ENCODE assay signal across 28 cellular contexts in genomic region chr6:161446934-161447333, GRCh38.
"Had no signal": no experiment of that assay in that cellular context is flagged by ENCODE, and none has a peak within 500 bp of the region (broad histone marks: within the 10 kb centered on the region; RNA-seq: fewer than 3 reads in every experiment).

No MANE protein-coding gene starts in this region.

- H3K36me3 ChIP-seq: colonic mucosa, WERI-Rb-1 had no signal

- H3K4me1 Mint-ChIP-seq: activated B cell treated with CpG ODN at 0.5 μM for 24 hours; activated naive CD4-positive, alpha-beta T cell treated with anti-CD3 and anti-CD28 coated beads, Interleukin-2, amount 50 U/mL, for 24 hours had no signal

- FAIRE-seq: astrocyte, endometrium, frontal cortex had no signal

- H3K4me3 Mint-ChIP-seq: activated B cell treated with CpG ODN at 0.5 μM for 24 hours; activated CD8-positive, alpha-beta T cell treated with anti-CD3 and anti-CD28 coated beads for 36 hours; activated naive CD4-positive, alpha-beta T cell treated with anti-CD3 and anti-CD28 coated beads for 36 hours; activated naive CD4-positive, alpha-beta T cell treated with anti-CD3 and anti-CD28 coated beads, Interleukin-2, amount 50 U/mL, for 24 hours; activated naive CD8-positive, alpha-beta T cell treated with anti-CD3 and anti-CD28 coated beads, Interleukin-2, amount 10 ng/mL, durations not matched to agents 7 days and 5 days; activated T-cell treated with anti-CD3 and anti-CD28 coated beads, Interleukin-2, amount 50 U/mL, for 4 hours; activated T-helper 1 cell treated with anti-CD3 and anti-CD28 coated beads, Interleukin-12 subunit alpha, Interleukin-12 subunit beta, Interleukin-2, Interleukin-4 antibody, amounts not matched to agents 30 ng/mL and 10 ng/mL and 1 ng/mL, durations not matched to agents 14 hours and 24 hours and 36 hours; T-helper 17 cell; T-helper 2 cell treated with Interferon-gamma antibody and Interleukin-4, amounts not matched to agents 5 μg/mL and 100 μg/mL, for 36 hours had no signal

- ATAC-seq: activated CD4-positive, CD25-positive, alpha-beta regulatory T cell treated with anti-CD3 and anti-CD28 coated beads, Interleukin-2, amount 50 U/mL, for 24 hours; activated CD8-positive, alpha-beta T cell treated with anti-CD3 and anti-CD28 coated beads for 36 hours; activated T-cell treated with anti-CD3 and anti-CD28 coated beads, Interleukin-2, amount 50 U/mL, for 4 hours; esophagus mucosa; T-helper 17 cell had no signal

- H3K9me3 Mint-ChIP-seq: activated B cell treated with CpG ODN at 0.5 μM for 24 hours; activated CD8-positive, alpha-beta T cell treated with anti-CD3 and anti-CD28 coated beads for 36 hours; activated naive CD4-positive, alpha-beta T cell treated with anti-CD3 and anti-CD28 coated beads for 36 hours; activated naive CD4-positive, alpha-beta T cell treated with anti-CD3 and anti-CD28 coated beads, Interleukin-2, amount 50 U/mL, for 24 hours; activated naive CD8-positive, alpha-beta T cell treated with anti-CD3 and anti-CD28 coated beads, Interleukin-2, amount 10 ng/mL, durations not matched to agents 7 days and 5 days; activated T-cell treated with anti-CD3 and anti-CD28 coated beads, Interleukin-2, amount 50 U/mL, for 4 hours; activated T-helper 1 cell treated with anti-CD3 and anti-CD28 coated beads, Interleukin-12 subunit alpha, Interleukin-12 subunit beta, Interleukin-2, Interleukin-4 antibody, amounts not matched to agents 30 ng/mL and 10 ng/mL and 1 ng/mL, durations not matched to agents 14 hours and 24 hours and 36 hours; activated T-helper 2 cell treated with anti-CD3 and anti-CD28 coated beads, Interferon-gamma antibody, Interleukin-2, Interleukin-4, amounts not matched to agents 10 μg/mL and 5 μg/mL and 100 μg/mL, durations not matched to agents 14 hours and 24 hours and 36 hours; T-helper 2 cell treated with Interferon-gamma antibody and Interleukin-4, amounts not matched to agents 5 μg/mL and 100 μg/mL, for 36 hours had no signal

- H3K27ac Mint-ChIP-seq: activated B cell treated with CpG ODN at 0.5 μM for 24 hours; activated CD8-positive, alpha-beta T cell treated with anti-CD3 and anti-CD28 coated beads for 36 hours; activated naive CD4-positive, alpha-beta T cell treated with anti-CD3 and anti-CD28 coated beads for 36 hours; activated naive CD4-positive, alpha-beta T cell treated with anti-CD3 and anti-CD28 coated beads, Interleukin-2, amount 50 U/mL, for 24 hours; activated naive CD8-positive, alpha-beta T cell treated with anti-CD3 and anti-CD28 coated beads, Interleukin-2, amount 10 ng/mL, durations not matched to agents 7 days and 5 days; activated T-helper 1 cell treated with anti-CD3 and anti-CD28 coated beads, Interleukin-12 subunit alpha, Interleukin-12 subunit beta, Interleukin-2, Interleukin-4 antibody, amounts not matched to agents 30 ng/mL and 10 ng/mL and 1 ng/mL, durations not matched to agents 14 hours and 24 hours and 36 hours; activated T-helper 2 cell treated with anti-CD3 and anti-CD28 coated beads, Interferon-gamma antibody, Interleukin-2, Interleukin-4, amounts not matched to agents 10 μg/mL and 5 μg/mL and 100 μg/mL, durations not matched to agents 14 hours and 24 hours and 36 hours; T-helper 17 cell; T-helper 2 cell treated with Interferon-gamma antibody and Interleukin-4, amounts not matched to agents 5 μg/mL and 100 μg/mL, for 36 hours had no signal

- H3K27ac ChIP-seq: colonic mucosa, WERI-Rb-1 had no signal

- H3K4me1 ChIP-seq: colonic mucosa had no signal

- H3K9me3 ChIP-seq: colonic mucosa had no signal

- H3K36me3 Mint-ChIP-seq: activated naive CD4-positive, alpha-beta T cell treated with anti-CD3 and anti-CD28 coated beads, Interleukin-2, amount 50 U/mL, for 24 hours; activated naive CD8-positive, alpha-beta T cell treated with anti-CD3 and anti-CD28 coated beads, Interleukin-2, amount 10 ng/mL, durations not matched to agents 7 days and 5 days had no signal

- H3K27me3 Mint-ChIP-seq: activated naive CD4-positive, alpha-beta T cell treated with anti-CD3 and anti-CD28 coated beads, Interleukin-2, amount 50 U/mL, for 24 hours had no signal

- H3K27me3 ChIP-seq: colonic mucosa had no signal

- DNase-seq: activated B cell treated with CpG ODN at 0.5 μM for 24 hours; activated CD4-positive, alpha-beta T cell treated with anti-CD3 and anti-CD28 coated beads for 48 hours; activated CD4-positive, alpha-beta T cell treated with anti-CD3 and anti-CD28 coated beads, Interleukin-2, amount 50 U/mL, for 1 hour; activated CD4-positive, alpha-beta T cell treated with anti-CD3 and anti-CD28 coated beads, Interleukin-2, amount 50 U/mL, for 48 hours; activated CD8-positive, alpha-beta memory T cell treated with anti-CD3 and anti-CD28 coated beads for 24 hours; activated CD8-positive, alpha-beta T cell treated with anti-CD3 and anti-CD28 coated beads for 36 hours; activated effector memory CD4-positive, alpha-beta T cell treated with anti-CD3 and anti-CD28 coated beads, Interleukin-2, amount 50 U/mL, for 16 hours; activated naive CD4-positive, alpha-beta T cell treated with anti-CD3 and anti-CD28 coated beads for 36 hours; activated naive CD8-positive, alpha-beta T cell treated with anti-CD3 and anti-CD28 coated beads, Interleukin-2, amount 10 ng/mL, durations not matched to agents 7 days and 5 days; activated T-cell treated with anti-CD3 and anti-CD28 coated beads, Interleukin-2, amount 50 U/mL, for 4 hours; central memory CD4-positive, alpha-beta T cell; cerebellar nuclear complex; colonic mucosa; effector CD8-positive, alpha-beta T cell; foreskin fibroblast; T-helper 1 cell; T-helper 17 cell; T1000; WERI-Rb-1 had no signal

- H3K4me3 ChIP-seq: colonic mucosa had no signal
